In genomic region chr10:47359626-47360418, GRCh38 we compare ENCODE assay signal across 22 cellular contexts. TPM values are rescaled to one million over a fixed set of nuclear protein-coding genes. Genes with fewer than 3 reads are reported as not detected.
DNase-seq lines count a peak whose midpoint lies in the region; ATAC-seq and TF ChIP-seq lines count a peak whose summit lies in the region.
"Had no signal": no experiment of that assay in that cellular context is flagged by ENCODE, and none has a peak within 500 bp of the region (broad histone marks: within the 10 kb centered on the region; RNA-seq: fewer than 3 reads in every experiment).

No MANE protein-coding gene starts in this region.

- H3K4me3 ChIP-seq in heart left ventricle (no peak overlapping the region), coronary artery (no peak overlapping the region)
- H3K4me3 ChIP-seq: A549 had no signal

- no peaks in the 10 kb centered on the region for H3K9me3 ChIP-seq in heart left ventricle
- H3K9me3 ChIP-seq: A549 had no signal

- no peak for TF ChIP-seq CTCF in heart left ventricle (IDR thresholded peaks at IDR 0.05)
- TF ChIP-seq CTCF in coronary artery (IDR thresholded peaks at IDR 0.05) = no peak

- 52 to 80% (median 70%) methylated on average over 3 to 4 of the region's 4 CpGs for WGBS in heart left ventricle, 4 donors

- no peak overlapping the region for H3K27ac ChIP-seq in heart left ventricle
- no peak overlapping the region for H3K27ac ChIP-seq in coronary artery
- H3K27ac ChIP-seq: A549 had no signal

- intact Hi-C loops in cardiac septum (cut with DNase I) = no loop called here
- intact Hi-C loops in heart left ventricle (cut with DNase I) = loop anchor here in 1 of 10 donors (10.0 kb wide), 1 partner anchor 95 kb away; no protein-coding TSS in a partner anchor

- no peaks in the 10 kb centered on the region for H3K36me3 ChIP-seq in heart left ventricle

- peak; percentile 67 for DNase-seq in cardiac septum (ENCODE audit: low spot score)
- no peak for DNase-seq in heart left ventricle
- DNase-seq in coronary artery (ENCODE audit: low spot score) = peak; percentile 50
- peak; percentile 63 for DNase-seq in pons (ENCODE audit: low spot score)
- DNase-seq: Calu3; CD4-positive, alpha-beta memory T cell; GF-D8; H7; MM.1S; NCI-H1105 treated with DMSO at 0.1 percent for 48 hours; NCI-H1694; NCI-H2081 treated with DMSO at 0.1 percent for 48 hours; NCI-H510A; NCI-H748 treated with DMSO at 0.1 percent for 48 hours; NK-92 treated with Interleukin-12 subunit alpha and Interleukin-12 subunit beta, amount 100 ng/mL, for 24 hours had no signal

- H3K27me3 ChIP-seq in heart left ventricle = no peaks in the 10 kb centered on the region

- ATAC-seq in heart left ventricle (no peak), HG03432 (IDR thresholded peaks at IDR 0.05; ENCODE audit: unreplicated experiment) (no peak), HG02642 (IDR thresholded peaks at IDR 0.05; ENCODE audit: poor library complexity, unreplicated experiment) (no peak), HG02885 (IDR thresholded peaks at IDR 0.05; ENCODE audit: poor library complexity, unreplicated experiment) (no peak)
- ATAC-seq: A549 had no signal

- H3K4me1 ChIP-seq in heart left ventricle = peaks cover 0 to 13% (median 0%) of the 10 kb centered on the region in 12 donors
- H3K4me1 ChIP-seq: A549 had no signal

- TF ChIP-seq POLR2A in heart left ventricle (IDR thresholded peaks at IDR 0.05) = no peak

RNA-seq across cellular contexts. Expression of gene RBP3, which starts 11.7 kb away (rescaled TPM):
- total RNA-seq in cardiac septum = not detected
- not detected for total RNA-seq in heart left ventricle
- not detected for polyA plus RNA-seq in heart left ventricle
- total RNA-seq: Calu3; CD4-positive, alpha-beta memory T cell; H7; LHCN-M2; Right ventricle myocardium inferior had no signal
- polyA plus RNA-seq: A549; BJ; CD4-positive, alpha-beta memory T cell had no signal

RNA-seq across cellular contexts. Expression of gene ZNF488, which starts 24.3 kb away (rescaled TPM):
- total RNA-seq in cardiac septum (0.16 TPM), heart left ventricle (under 1 TPM in 4 of 9 donors, not detected in 5; 0.06 to 0.25 (median 0.11) TPM)
- under 1 TPM in 1 of 2 donors, not detected in 1; 0.07 TPM for polyA plus RNA-seq in heart left ventricle
- total RNA-seq: CD4-positive, alpha-beta memory T cell; Right ventricle myocardium inferior had no signal

RNA-seq across cellular contexts. Expression of gene GDF2, which starts 37.6 kb away (rescaled TPM):
- total RNA-seq in cardiac septum (not detected), heart left ventricle (not detected)
- polyA plus RNA-seq in heart left ventricle = not detected
- total RNA-seq: Calu3; CD4-positive, alpha-beta memory T cell; H7; LHCN-M2; Right ventricle myocardium inferior had no signal
- polyA plus RNA-seq: A549; BJ; CD4-positive, alpha-beta memory T cell had no signal

RNA-seq across cellular contexts. Expression of gene GDF10, which starts 59.8 kb away (rescaled TPM):
- total RNA-seq in cardiac septum (1.7 TPM), heart left ventricle (1 to 10 TPM in 1 of 9 donors, under 1 TPM in 6, not detected in 2; 0.22 to 1.6 (median 0.34) TPM)
- under 1 TPM in 1 of 2 donors, not detected in 1; 0.19 TPM for polyA plus RNA-seq in heart left ventricle
- total RNA-seq: Calu3, H7, LHCN-M2 had no signal
- polyA plus RNA-seq: BJ had no signal

Comparison
In these comparisons a context has a peak if more than half of its experiments do, and no peak if none do; other contexts are left out.
1. DNase-seq: peak in cardiac septum (single experiment), coronary artery (single experiment) and pons (single experiment); none in heart left ventricle (0 of 5).